ENCODE assay signal across 2 cellular contexts in the genomic region with DNA sequence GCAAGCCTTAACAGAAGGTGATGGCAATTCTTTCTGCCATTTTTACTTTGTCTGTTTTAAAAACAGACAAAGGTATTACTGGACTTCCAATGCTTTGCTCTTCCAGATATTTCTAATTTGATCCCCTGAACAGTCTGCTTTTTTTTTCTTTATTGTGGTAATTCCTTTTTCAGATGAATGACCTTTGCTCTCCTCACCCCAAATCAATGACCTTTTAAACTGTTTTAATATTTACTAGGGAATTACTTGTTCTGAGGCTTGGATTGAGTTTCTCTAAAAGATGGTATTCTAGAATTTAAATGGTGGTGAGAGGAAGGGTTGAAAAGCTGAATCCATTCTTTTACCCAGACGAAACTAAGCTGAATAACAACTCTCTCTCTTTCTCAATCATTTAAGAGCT.
TF ChIP-seq lines count a peak whose summit lies in the region.

No MANE protein-coding gene starts in this region.

TF ChIP-seq in liver, 16 proteins besides CTCF, POLR2A, EP300 and RAD21:
- TF ChIP-seq ZBTB33 (IDR thresholded peaks at IDR 0.05) (no peak), GABPA (IDR thresholded peaks at IDR 0.05 in 1 of 2, conservative IDR thresholded peaks at IDR 0.05 in 1 of 2) (no peak), HNF4G (IDR thresholded peaks at IDR 0.05) (peak; percentile 35), MAX (IDR thresholded peaks at IDR 0.05) (no peak), RXRA (IDR thresholded peaks at IDR 0.05) (peak; percentile 62 to 82), JUND (IDR thresholded peaks at IDR 0.05) (peak in 1 of 2 donors; percentile 19), YY1 (IDR thresholded peaks at IDR 0.05) (no peak), SP1 (IDR thresholded peaks at IDR 0.05) (peak; percentile 39), HNF4A (conservative IDR thresholded peaks at IDR 0.05) (peak; percentile 65 to 68), ATF3 (IDR thresholded peaks at IDR 0.05) (no peak), EGR1 (IDR thresholded peaks at IDR 0.05; ENCODE audit: low read depth in 2 of 2) (no peak), FOXA2 (IDR thresholded peaks at IDR 0.05) (no peak), REST (IDR thresholded peaks at IDR 0.05) (no peak), NR2F2 (IDR thresholded peaks at IDR 0.05) (peak; percentile 30)

TF ChIP-seq in HepG2, 621 proteins besides CTCF, POLR2A, EP300 and RAD21:
- TF ChIP-seq, protein P1, sequence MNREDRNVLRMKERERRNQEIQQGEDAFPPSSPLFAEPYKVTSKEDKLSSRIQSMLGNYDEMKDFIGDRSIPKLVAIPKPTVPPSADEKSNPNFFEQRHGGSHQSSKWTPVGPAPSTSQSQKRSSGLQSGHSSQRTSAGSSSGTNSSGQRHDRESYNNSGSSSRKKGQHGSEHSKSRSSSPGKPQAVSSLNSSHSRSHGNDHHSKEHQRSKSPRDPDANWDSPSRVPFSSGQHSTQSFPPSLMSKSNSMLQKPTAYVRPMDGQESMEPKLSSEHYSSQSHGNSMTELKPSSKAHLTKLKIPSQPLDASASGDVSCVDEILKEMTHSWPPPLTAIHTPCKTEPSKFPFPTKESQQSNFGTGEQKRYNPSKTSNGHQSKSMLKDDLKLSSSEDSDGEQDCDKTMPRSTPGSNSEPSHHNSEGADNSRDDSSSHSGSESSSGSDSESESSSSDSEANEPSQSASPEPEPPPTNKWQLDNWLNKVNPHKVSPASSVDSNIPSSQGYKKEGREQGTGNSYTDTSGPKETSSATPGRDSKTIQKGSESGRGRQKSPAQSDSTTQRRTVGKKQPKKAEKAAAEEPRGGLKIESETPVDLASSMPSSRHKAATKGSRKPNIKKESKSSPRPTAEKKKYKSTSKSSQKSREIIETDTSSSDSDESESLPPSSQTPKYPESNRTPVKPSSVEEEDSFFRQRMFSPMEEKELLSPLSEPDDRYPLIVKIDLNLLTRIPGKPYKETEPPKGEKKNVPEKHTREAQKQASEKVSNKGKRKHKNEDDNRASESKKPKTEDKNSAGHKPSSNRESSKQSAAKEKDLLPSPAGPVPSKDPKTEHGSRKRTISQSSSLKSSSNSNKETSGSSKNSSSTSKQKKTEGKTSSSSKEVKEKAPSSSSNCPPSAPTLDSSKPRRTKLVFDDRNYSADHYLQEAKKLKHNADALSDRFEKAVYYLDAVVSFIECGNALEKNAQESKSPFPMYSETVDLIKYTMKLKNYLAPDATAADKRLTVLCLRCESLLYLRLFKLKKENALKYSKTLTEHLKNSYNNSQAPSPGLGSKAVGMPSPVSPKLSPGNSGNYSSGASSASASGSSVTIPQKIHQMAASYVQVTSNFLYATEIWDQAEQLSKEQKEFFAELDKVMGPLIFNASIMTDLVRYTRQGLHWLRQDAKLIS (CRISPR knock-in tag; IDR thresholded peaks at IDR 0.05), result no peak
- TF ChIP-seq ZNF136 (CRISPR knock-in tag; IDR thresholded peaks at IDR 0.05; ENCODE audit: low read depth), result no peak
- no peak for TF ChIP-seq HDAC1 (CRISPR knock-in tag; IDR thresholded peaks at IDR 0.05)
- TF ChIP-seq ZNF274 (CRISPR knock-in tag; IDR thresholded peaks at IDR 0.05), result no peak
- no peak for TF ChIP-seq EEA1 (CRISPR knock-in tag; IDR thresholded peaks at IDR 0.05; ENCODE audit: borderline replicate concordance)
- TF ChIP-seq NPAS2 (CRISPR knock-in tag; IDR thresholded peaks at IDR 0.05; ENCODE audit: borderline replicate concordance), result no peak
- no peak for TF ChIP-seq ZNF569 (CRISPR knock-in tag; IDR thresholded peaks at IDR 0.05; ENCODE audit: borderline replicate concordance)
- no peak for TF ChIP-seq SRSF4 (IDR thresholded peaks at IDR 0.05; ENCODE audit: low read depth, low read length, poor library complexity, severe bottlenecking)
- no peak for TF ChIP-seq SNAPC2 (CRISPR knock-in tag; IDR thresholded peaks at IDR 0.05)
- TF ChIP-seq ZNF605 (CRISPR knock-in tag; IDR thresholded peaks at IDR 0.05), result no peak
- TF ChIP-seq, protein P2, sequence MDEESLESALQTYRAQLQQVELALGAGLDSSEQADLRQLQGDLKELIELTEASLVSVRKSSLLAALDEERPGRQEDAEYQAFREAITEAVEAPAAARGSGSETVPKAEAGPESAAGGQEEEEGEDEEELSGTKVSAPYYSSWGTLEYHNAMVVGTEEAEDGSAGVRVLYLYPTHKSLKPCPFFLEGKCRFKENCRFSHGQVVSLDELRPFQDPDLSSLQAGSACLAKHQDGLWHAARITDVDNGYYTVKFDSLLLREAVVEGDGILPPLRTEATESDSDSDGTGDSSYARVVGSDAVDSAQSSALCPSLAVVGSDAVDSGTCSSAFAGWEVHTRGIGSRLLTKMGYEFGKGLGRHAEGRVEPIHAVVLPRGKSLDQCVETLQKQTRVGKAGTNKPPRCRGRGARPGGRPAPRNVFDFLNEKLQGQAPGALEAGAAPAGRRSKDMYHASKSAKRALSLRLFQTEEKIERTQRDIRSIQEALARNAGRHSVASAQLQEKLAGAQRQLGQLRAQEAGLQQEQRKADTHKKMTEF (CRISPR knock-in tag; IDR thresholded peaks at IDR 0.05), result no peak
- no peak for TF ChIP-seq RAD51 (IDR thresholded peaks at IDR 0.05; ENCODE audit: borderline replicate concordance)
